Comparison of ENCODE assay signal across 1 cellular context in the genomic region with DNA sequence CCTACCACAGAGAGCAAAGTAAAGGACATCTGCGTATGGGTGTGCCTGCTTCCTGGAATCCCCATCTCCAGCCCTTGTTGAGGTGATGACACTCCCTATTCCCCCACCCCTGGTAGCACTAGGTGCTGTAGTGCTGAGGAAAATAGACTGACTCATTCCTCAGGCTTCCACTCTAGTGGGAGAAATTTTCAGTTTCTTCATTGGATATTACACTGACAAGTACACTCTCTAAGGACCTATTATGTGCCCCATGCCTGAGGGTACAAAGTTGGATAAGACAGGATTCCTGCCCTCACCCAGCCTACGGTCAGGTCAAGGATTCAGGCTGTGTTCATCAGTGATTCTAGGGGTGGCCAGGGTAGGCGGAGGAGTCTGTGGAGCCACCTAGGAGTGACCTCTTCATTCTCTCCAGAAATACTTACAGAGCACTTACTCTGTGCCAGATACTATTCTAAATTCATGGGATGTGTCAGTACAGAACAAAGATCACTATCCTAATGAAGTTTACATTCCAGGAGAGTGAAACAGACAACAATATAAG.
TF ChIP-seq lines count a peak whose summit lies in the region.

No MANE protein-coding gene starts in this region.

TF ChIP-seq in K562, 482 proteins besides CTCF, POLR2A, EP300 and RAD21:
- TF ChIP-seq ZNF316 (IDR thresholded peaks at IDR 0.05) (0 out of 2 replicates have a peak, but pooled peaks have one; percentile 1), FOSL1 (tag; conservative IDR thresholded peaks at IDR 0.05) (peak; percentile 39; the same call in 1 of the 2 replicates), JUND (IDR thresholded peaks at IDR 0.05; ENCODE audit: borderline replicate concordance, low read depth, low read length) (peak; percentile 8; the same call in 1 of the 2 replicates), JUND (tag; IDR thresholded peaks at IDR 0.05; ENCODE audit: borderline replicate concordance, low read depth, low read length) (peak; percentile 14; the same call in 1 of the 3 replicates), HDAC6 (IDR thresholded peaks at IDR 0.05; ENCODE audit: low read depth, low read length) (no peak), RCOR1 (IDR thresholded peaks at IDR 0.05; ENCODE audit: borderline replicate concordance in 1 of 2, low read depth in 2 of 2, low read length in 2 of 2) (peak in 1 of 2 experiments; percentile 44; a peak in 1 of 4 replicates), MEIS2 (IDR thresholded peaks at IDR 0.05; ENCODE audit: partially characterized antibody) (peak; percentile 4), CTBP1 (IDR thresholded peaks at IDR 0.05; ENCODE audit: borderline replicate concordance) (peak; percentile 58)
- TF ChIP-seq, protein P1, sequence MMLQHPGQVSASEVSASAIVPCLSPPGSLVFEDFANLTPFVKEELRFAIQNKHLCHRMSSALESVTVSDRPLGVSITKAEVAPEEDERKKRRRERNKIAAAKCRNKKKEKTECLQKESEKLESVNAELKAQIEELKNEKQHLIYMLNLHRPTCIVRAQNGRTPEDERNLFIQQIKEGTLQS (IDR thresholded peaks at IDR 0.05) = peak; percentile 21; the same call in 1 of the 2 replicates
- TF ChIP-seq, protein P1 (CRISPR knock-in tag; conservative IDR thresholded peaks at IDR 0.05) = no peak
- TF ChIP-seq, protein P2, sequence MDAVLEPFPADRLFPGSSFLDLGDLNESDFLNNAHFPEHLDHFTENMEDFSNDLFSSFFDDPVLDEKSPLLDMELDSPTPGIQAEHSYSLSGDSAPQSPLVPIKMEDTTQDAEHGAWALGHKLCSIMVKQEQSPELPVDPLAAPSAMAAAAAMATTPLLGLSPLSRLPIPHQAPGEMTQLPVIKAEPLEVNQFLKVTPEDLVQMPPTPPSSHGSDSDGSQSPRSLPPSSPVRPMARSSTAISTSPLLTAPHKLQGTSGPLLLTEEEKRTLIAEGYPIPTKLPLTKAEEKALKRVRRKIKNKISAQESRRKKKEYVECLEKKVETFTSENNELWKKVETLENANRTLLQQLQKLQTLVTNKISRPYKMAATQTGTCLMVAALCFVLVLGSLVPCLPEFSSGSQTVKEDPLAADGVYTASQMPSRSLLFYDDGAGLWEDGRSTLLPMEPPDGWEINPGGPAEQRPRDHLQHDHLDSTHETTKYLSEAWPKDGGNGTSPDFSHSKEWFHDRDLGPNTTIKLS (IDR thresholded peaks at IDR 0.05; ENCODE audit: borderline replicate concordance, low read depth) = no peak
